ENCODE assay signal across 13 cellular contexts in genomic region chr3:159818399-159818798, GRCh38. TPM values are rescaled to one million over a fixed set of nuclear protein-coding genes. Genes with fewer than 3 reads are reported as not detected.
A peak's percentile ranks its signal among the peaks of the same experiment; 100 is the strongest.
DNase-seq lines count a peak whose midpoint lies in the region; ATAC-seq and TF ChIP-seq lines count a peak whose summit lies in the region.
"Had no signal": no experiment of that assay in that cellular context is flagged by ENCODE, and none has a peak within 500 bp of the region (broad histone marks: within the 10 kb centered on the region; RNA-seq: fewer than 3 reads in every experiment).

No MANE protein-coding gene starts in this region.

- H3K36me3 Mint-ChIP-seq in HFFc6 (ENCODE audit: low read depth): peaks cover 30% of the 10 kb centered on the region
- H3K36me3 Mint-ChIP-seq: activated naive CD8-positive, alpha-beta T cell; immature natural killer cell; naive thymus-derived CD4-positive, alpha-beta T cell had no signal

- H3K36me3 ChIP-seq in BE2C (no peaks in the 10 kb centered on the region), right lobe of liver (no peaks in the 10 kb centered on the region)

- peaks cover 85% of the 10 kb centered on the region for H3K4me1 Mint-ChIP-seq in HFFc6 (ENCODE audit: low read depth)
- H3K4me1 Mint-ChIP-seq: immature natural killer cell had no signal

- no peaks in the 10 kb centered on the region for H3K27me3 ChIP-seq in BE2C
- no peaks in the 10 kb centered on the region for H3K27me3 ChIP-seq in right lobe of liver

- H3K27ac Mint-ChIP-seq in HFFc6: no peak overlapping the region
- H3K27ac Mint-ChIP-seq: activated naive CD8-positive, alpha-beta T cell; immature natural killer cell; naive thymus-derived CD4-positive, alpha-beta T cell had no signal

- no peak overlapping the region for H3K4me3 Mint-ChIP-seq in HFFc6
- H3K4me3 Mint-ChIP-seq: activated naive CD8-positive, alpha-beta T cell; immature natural killer cell; naive thymus-derived CD4-positive, alpha-beta T cell had no signal

- peaks cover 10% of the 10 kb centered on the region for H3K4me1 ChIP-seq in BE2C
- H3K4me1 ChIP-seq in right lobe of liver: peaks cover 0 to 21% (median 12%) of the 10 kb centered on the region in 4 donors

- peak overlapping the region; percentile 4 for H3K27ac ChIP-seq in caudate nucleus (ENCODE audit: low read depth, low read length)
- H3K27ac ChIP-seq in right lobe of liver: peak overlapping the region in 2 of 3 donors; percentile 33 to 34

- TF ChIP-seq POLR2A in right lobe of liver (IDR thresholded peaks at IDR 0.05): no peak

- intact Hi-C loops in right lobe of liver (cut with DNase I): loop anchor here in 1 of 2 donors (10.0 kb wide), 1 partner anchor 554 kb away; no protein-coding TSS in a partner anchor

- no peaks in the 10 kb centered on the region for H3K9me3 ChIP-seq in BE2C
- no peaks in the 10 kb centered on the region for H3K9me3 ChIP-seq in right lobe of liver

- peak; percentile 77 for TF ChIP-seq CTCF in BE2C (IDR thresholded peaks at IDR 0.05; ENCODE audit: low read depth, low read length)
- peak; percentile 19; the same call in 1 of the 2 replicates for TF ChIP-seq CTCF in HFFc6 (IDR thresholded peaks at IDR 0.05)
- TF ChIP-seq CTCF in right lobe of liver (IDR thresholded peaks at IDR 0.05): peak in 3 of 4 donors; percentile 20 to 45 (median 31)

- ATAC-seq in right lobe of liver (peak; percentile 96 to 99 (median 97)), HG03175 (IDR thresholded peaks at IDR 0.05; ENCODE audit: unreplicated experiment) (no peak)
- ATAC-seq: naive thymus-derived CD4-positive, alpha-beta T cell had no signal

- WGBS in right lobe of liver (ENCODE audit: insufficient coverage, low coverage, low lambda C conversion rate, missing lambda C conversion rate): 0% methylated on average over 1 of the region's 3 CpGs

- DNase-seq in BE2C: peak; percentile 81
- no peak for DNase-seq in HFFc6
- peak in 14 of 61 donors; percentile 7 to 41 (median 25) for DNase-seq in caudate nucleus (lab: John Stamatoyannopoulos, UW)
- DNase-seq in right lobe of liver: peak; percentile 88 to 97 (median 96)
- DNase-seq in NCI-H2227 (lab: John Stamatoyannopoulos, UW; ENCODE audit: unreplicated experiment): no peak
- no peak for DNase-seq in 8988T
- no peak for DNase-seq in activated CD4-positive, alpha-beta T cell treated with anti-CD3 and anti-CD28 coated beads, Interleukin-2, amount 50 U/mL, for 4 hours
- DNase-seq: immature natural killer cell; naive thymus-derived CD4-positive, alpha-beta T cell; NCI-H2171 treated with DMSO at 0.1 percent for 48 hours; T1000 had no signal

- H3K9me3 Mint-ChIP-seq in HFFc6: no peaks in the 10 kb centered on the region

- H3K27me3 Mint-ChIP-seq in HFFc6 (ENCODE audit: insufficient read depth): peaks cover 3% of the 10 kb centered on the region

- H3K4me3 ChIP-seq in BE2C (ENCODE audit: low read depth, low read length): no peak overlapping the region
- no peak overlapping the region for H3K4me3 ChIP-seq in right lobe of liver

RNA-seq across cellular contexts. Expression of gene SCHIP1, which starts 21.3 kb away (rescaled TPM):
- polyA plus RNA-seq in BE2C (2012; ENCODE audit: insufficient read depth, insufficient read length, low read depth): 317 TPM
- 1 to 10 TPM; 1.1 to 8.1 (median 2.2) TPM for total RNA-seq in HFFc6 (2021; fragmentation: NEBNext Ultra II Directional; extraction: Animal tissue kit (Norgen Biotek cat#: 25700))
- total RNA-seq in right lobe of liver: 1 to 10 TPM in 5 of 6 experiments, under 1 TPM in 1; 0.74 to 2.8 (median 1.9) TPM
- total RNA-seq: naive thymus-derived CD4-positive, alpha-beta T cell had no signal
- polyA plus RNA-seq: immature natural killer cell; naive thymus-derived CD4-positive, alpha-beta T cell had no signal

Comparison
In these comparisons a context has a peak if more than half of its experiments do, and no peak if none do; other contexts are left out.
1. DNase-seq: peak in BE2C (single experiment) and right lobe of liver (3 of 3); none in HFFc6 (single experiment), NCI-H2227 (single experiment), 8988T (single experiment) and activated CD4-positive, alpha-beta T cell treated with anti-CD3 and anti-CD28 coated beads, Interleukin-2, amount 50 U/mL, for 4 hours (0 of 2).
2. CTCF ChIP-seq: peak in every context shown above with its lines; median percentile 77 in BE2C; 31 in right lobe of liver; 19 in HFFc6.